Comparison of ENCODE assay signal across 12 cellular contexts in the genomic region with DNA sequence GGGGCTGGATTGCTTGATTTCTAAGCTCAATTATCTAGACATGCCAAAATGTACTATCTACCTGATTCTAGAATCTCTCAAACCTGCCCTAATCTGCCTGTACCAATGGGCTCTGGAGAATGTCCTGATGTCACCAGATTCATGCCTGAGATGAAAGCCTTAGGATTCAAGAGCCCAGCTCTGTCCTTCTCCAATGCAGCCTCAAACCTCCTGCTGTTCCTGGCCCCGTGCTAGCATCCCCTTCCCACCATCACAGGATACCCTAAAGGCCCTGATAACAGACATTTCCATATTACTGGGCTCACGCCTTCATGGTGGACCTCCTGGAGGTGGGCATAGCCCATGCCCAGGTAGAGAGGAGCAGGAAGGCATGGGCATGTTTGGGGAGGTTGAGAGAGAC.
DNase-seq lines count a peak whose midpoint lies in the region; ATAC-seq and TF ChIP-seq lines count a peak whose summit lies in the region.
"Had no signal": no experiment of that assay in that cellular context is flagged by ENCODE, and none has a peak within 500 bp of the region (broad histone marks: within the 10 kb centered on the region; RNA-seq: fewer than 3 reads in every experiment).

No MANE protein-coding gene starts in this region.

- H3K23ac ChIP-seq in IMR-90 (ENCODE audit: low read depth, low read length), result no peak overlapping the region

- H2AK9ac ChIP-seq in IMR-90 (replicated peaks; ENCODE audit: low read depth, low read length, poor library complexity), result peak overlapping the region; percentile 1

- WGBS in IMR-90 (ENCODE audit: extremely low coverage in 2 of 2, insufficient read length in 1 of 2), 2 experiments, result no CpG with 5 or more reads among the region's 2 CpGs

- H2AFZ ChIP-seq in IMR-90 (replicated peaks; ENCODE audit: low read length, poor library complexity), result no peak overlapping the region

- H3K4me1 Mint-ChIP-seq in activated naive CD8-positive, alpha-beta T cell (ENCODE audit: low read depth), result peaks cover 74% of the 10 kb centered on the region
- peaks cover 53 to 86% (median 80%) of the 10 kb centered on the region in 7 donors for H3K4me1 Mint-ChIP-seq in naive thymus-derived CD4-positive, alpha-beta T cell

- in situ Hi-C loops in IMR-90 (cut with MboI; ENCODE audit: low sequenced_read_pairs), result no loop called here

- H2AK5ac ChIP-seq in IMR-90 (ENCODE audit: low read depth, low read length), result peak overlapping the region; percentile 11; the same call in 1 of the 2 replicates

- H2BK20ac ChIP-seq in IMR-90 (ENCODE audit: low read depth, low read length), result peak overlapping the region; percentile 62; the same call in 1 of the 2 replicates

- CTCF ChIA-PET in IMR-90 (lab: Yijun Ruan, JAX), result no interaction called here
- CTCF ChIA-PET in naive thymus-derived CD4-positive, alpha-beta T cell (lab: Charles Lee), result interaction anchor here (0.9 to 3.6 kb wide), 21 partner anchors 10 to 314 kb away, joined by 3 to 32 read pairs (median 8); a partner anchor contains a TSS

- dilution Hi-C loops in IMR-90 (cut with HindIII; ENCODE audit: low sequenced_read_pairs, unreplicated experiment), result no loop called here

- no peak overlapping the region; the same call in 1 of the 2 replicates for H3K14ac ChIP-seq in IMR-90 (replicated peaks; ENCODE audit: low read depth, low read length)

- TF ChIP-seq RAD21 in IMR-90 (IDR thresholded peaks at IDR 0.05; ENCODE audit: low read length), result no peak

- H3K36me3 Mint-ChIP-seq in activated naive CD8-positive, alpha-beta T cell, result no peaks in the 10 kb centered on the region
- H3K36me3 Mint-ChIP-seq in naive thymus-derived CD4-positive, alpha-beta T cell, result peaks cover 0 to 15% (median 0%) of the 10 kb centered on the region in 5 donors

- peak overlapping the region; percentile 80 to 98 (median 86) for H3K27ac ChIP-seq in BLaER1 treated with 17β-estradiol and CSF1 and Interleukin-3, amounts not matched to agents 10 nM and 100 nM
- H3K27ac ChIP-seq in IMR-90 (ENCODE audit: insufficient read depth, low read length), result no peak overlapping the region
- peak overlapping the region; percentile 94 for H3K27ac ChIP-seq in naive thymus-derived CD4-positive, alpha-beta T cell (ENCODE audit: low read depth, low read length)

- H3K9me3 ChIP-seq in BLaER1 treated with 17β-estradiol and CSF1 and Interleukin-3, amounts not matched to agents 10 nM and 100 nM (replicated peaks in 1 of 11), result peaks cover 0 to 14% (median 0%) of the 10 kb centered on the region in 11 experiments; a peak in 5 of 22 replicates
- H3K9me3 ChIP-seq in IMR-90 (ENCODE audit: control insufficient read depth, insufficient read depth, low read length), result no peaks in the 10 kb centered on the region
- no peaks in the 10 kb centered on the region for H3K9me3 ChIP-seq in naive thymus-derived CD4-positive, alpha-beta T cell (ENCODE audit: control insufficient read depth in 2 of 3, low read length in 3 of 3)
- H3K9me3 ChIP-seq: SJSA1 had no signal

- ATAC-seq in IMR-90 (ENCODE audit: low read depth) (no peak), HG03460 (IDR thresholded peaks at IDR 0.05; ENCODE audit: unreplicated experiment) (no peak)
- ATAC-seq in naive thymus-derived CD4-positive, alpha-beta T cell, result no peak

- no peak for TF ChIP-seq POLR2A in IMR-90 (IDR thresholded peaks at IDR 0.05; ENCODE audit: low read depth, low read length)

- no peak overlapping the region for H2BK5ac ChIP-seq in IMR-90 (ENCODE audit: low read depth, low read length, poor library complexity, severe bottlenecking)

- no peaks in the 10 kb centered on the region for H3K79me1 ChIP-seq in IMR-90 (ENCODE audit: low read depth in 1 of 2, low read length in 2 of 2)

- peak overlapping the region; percentile 87 to 97 (median 91) for H3K4me2 ChIP-seq in BLaER1 treated with 17β-estradiol and CSF1 and Interleukin-3, amounts not matched to agents 10 nM and 100 nM
- H3K4me2 ChIP-seq in IMR-90 (ENCODE audit: low read depth, low read length), result no peak overlapping the region

- POLR2A ChIA-PET in IMR-90 (lab: Charles Lee; ENCODE audit: unreplicated experiment), result interaction anchor here (1.3 kb wide), 1 partner anchor 206 kb away, joined by 3 read pairs; no protein-coding TSS in a partner anchor
- POLR2A ChIA-PET in naive thymus-derived CD4-positive, alpha-beta T cell (lab: Charles Lee), result interaction anchor here (0.7 to 12.4 kb wide), 15 partner anchors 10 to 300 kb away, joined by 3 to 270 read pairs (median 5); a partner anchor contains a TSS

- peaks cover 63 to 71% (median 68%) of the 10 kb centered on the region in 10 experiments for H3K4me1 ChIP-seq in BLaER1 treated with 17β-estradiol and CSF1 and Interleukin-3, amounts not matched to agents 10 nM and 100 nM
- peaks cover 18% of the 10 kb centered on the region for H3K4me1 ChIP-seq in IMR-90 (ENCODE audit: control insufficient read depth, insufficient read depth, low read length)
- peaks cover 68 to 75% of the 10 kb centered on the region in 2 donors for H3K4me1 ChIP-seq in naive thymus-derived CD4-positive, alpha-beta T cell (ENCODE audit: control insufficient read depth in 2 of 2, insufficient read depth in 2 of 2, low read length in 2 of 2)

- H4K91ac ChIP-seq in IMR-90 (ENCODE audit: insufficient read depth, low read depth, low read length), result no peak overlapping the region

- no peak overlapping the region for H4K5ac ChIP-seq in IMR-90 (ENCODE audit: low read depth, low read length)

- no TSS peak for BruUV-seq in IMR-90 (replicated peaks; lab: Mats Ljungman, UMichigan)

- H3K27me3 ChIP-seq in BLaER1 treated with 17β-estradiol and CSF1 and Interleukin-3, amounts not matched to agents 10 nM and 100 nM, result no peaks in the 10 kb centered on the region
- no peaks in the 10 kb centered on the region for H3K27me3 ChIP-seq in IMR-90 (ENCODE audit: control insufficient read depth, insufficient read depth, low read length)
- no peaks in the 10 kb centered on the region for H3K27me3 ChIP-seq in naive thymus-derived CD4-positive, alpha-beta T cell (ENCODE audit: control insufficient read depth in 2 of 2, insufficient read depth in 2 of 2, low read length in 2 of 2)
- H3K27me3 ChIP-seq: SJSA1 had no signal

- intact Hi-C loops in IMR-90 (cut with micrococcal nuclease), result no loop called here
- intact Hi-C loops in naive thymus-derived CD4-positive, alpha-beta T cell (cut with micrococcal nuclease), result loop anchor here (1.0 to 10.0 kb wide), 7 partner anchors 73 to 435 kb away; a partner anchor contains a TSS

- H3K9me1 ChIP-seq in IMR-90 (ENCODE audit: insufficient read depth, low read length), result peaks cover 15% of the 10 kb centered on the region

- peak overlapping the region in 3 of 10 experiments; percentile 7 to 28 (median 15); a peak in 2 of 20 replicates for H3K4me3 ChIP-seq in BLaER1 treated with 17β-estradiol and CSF1 and Interleukin-3, amounts not matched to agents 10 nM and 100 nM
- no peak overlapping the region for H3K4me3 ChIP-seq in IMR-90 (ENCODE audit: insufficient read depth, low read depth, low read length)
- peak overlapping the region; percentile 23 for H3K4me3 ChIP-seq in naive thymus-derived CD4-positive, alpha-beta T cell (ENCODE audit: low read length)
- H3K4me3 ChIP-seq: SJSA1 had no signal

- no peak overlapping the region for H3K18ac ChIP-seq in IMR-90 (ENCODE audit: low read depth, low read length)

- H2BK15ac ChIP-seq in IMR-90 (ENCODE audit: low read depth, low read length), result no peak overlapping the region

- H3K4ac ChIP-seq in IMR-90 (ENCODE audit: low read depth, low read length), result peak overlapping the region; percentile 52; the same call in 1 of the 2 replicates

- DNase-seq in IMR-90 (no peak), COR-L47 (lab: John Stamatoyannopoulos, UW) (no peak), KG1 (lab: John Stamatoyannopoulos, UW) (no peak), AG08395 (ENCODE audit: low spot score) (no peak)
- peak in 2 of 9 donors; percentile 18 to 36 for DNase-seq in naive thymus-derived CD4-positive, alpha-beta T cell
- DNase-seq: H9, NCI-H446 had no signal

- peak overlapping the region in 10 of 11 experiments; percentile 57 to 84 (median 75); a peak in 17 of 22 replicates for H3K9ac ChIP-seq in BLaER1 treated with 17β-estradiol and CSF1 and Interleukin-3, amounts not matched to agents 10 nM and 100 nM
- no peak overlapping the region for H3K9ac ChIP-seq in IMR-90 (ENCODE audit: low read depth, low read length)

- peak overlapping the region; percentile 96 for H3K27ac Mint-ChIP-seq in activated naive CD8-positive, alpha-beta T cell
- H3K27ac Mint-ChIP-seq in naive thymus-derived CD4-positive, alpha-beta T cell, result peak overlapping the region; percentile 92 to 100 (median 99)
- H3K27ac Mint-ChIP-seq: H9 had no signal

- H3K9me3 Mint-ChIP-seq in activated naive CD8-positive, alpha-beta T cell (ENCODE audit: low read depth), result no peaks in the 10 kb centered on the region
- H3K9me3 Mint-ChIP-seq in naive thymus-derived CD4-positive, alpha-beta T cell, result peaks cover 0 to 13% (median 0%) of the 10 kb centered on the region in 11 donors
- H3K9me3 Mint-ChIP-seq: H9, neural crest cell had no signal

- H3K27me3 Mint-ChIP-seq in activated naive CD8-positive, alpha-beta T cell, result no peaks in the 10 kb centered on the region
- no peaks in the 10 kb centered on the region for H3K27me3 Mint-ChIP-seq in naive thymus-derived CD4-positive, alpha-beta T cell

- peak overlapping the region; percentile 59 for H3K4me3 Mint-ChIP-seq in activated naive CD8-positive, alpha-beta T cell
- peak overlapping the region; percentile 60 to 87 (median 74) for H3K4me3 Mint-ChIP-seq in naive thymus-derived CD4-positive, alpha-beta T cell
- H3K4me3 Mint-ChIP-seq: H9, neural crest cell had no signal

- no peak overlapping the region for H3K56ac ChIP-seq in IMR-90 (ENCODE audit: extremely low read depth, insufficient read depth, low read length)

- H4K20me1 ChIP-seq in BLaER1 treated with 17β-estradiol and CSF1 and Interleukin-3, amounts not matched to agents 10 nM and 100 nM, result peaks cover 0 to 7% (median 0%) of the 10 kb centered on the region in 11 experiments; a peak in 2 of 22 replicates
- H4K20me1 ChIP-seq in IMR-90 (ENCODE audit: insufficient read depth, low read length), result no peaks in the 10 kb centered on the region

- no peaks in the 10 kb centered on the region for H3K36me3 ChIP-seq in BLaER1 treated with 17β-estradiol and CSF1 and Interleukin-3, amounts not matched to agents 10 nM and 100 nM
- H3K36me3 ChIP-seq in IMR-90 (ENCODE audit: control insufficient read depth, insufficient read depth, low read length), result no peaks in the 10 kb centered on the region
- H3K36me3 ChIP-seq in naive thymus-derived CD4-positive, alpha-beta T cell (ENCODE audit: control insufficient read depth in 2 of 3, insufficient read depth in 3 of 3, low read length in 3 of 3), result no peaks in the 10 kb centered on the region
- H3K36me3 ChIP-seq: SJSA1 had no signal

- H2BK120ac ChIP-seq in IMR-90 (ENCODE audit: low read depth, low read length), result peak overlapping the region; percentile 39

- TF ChIP-seq CTCF in IMR-90 (conservative IDR thresholded peaks at IDR 0.05; ENCODE audit: low read depth, low read length), result no peak

- H4K8ac ChIP-seq in IMR-90 (ENCODE audit: low read depth in 2 of 2, low read length in 2 of 2), result no peak overlapping the region

TF ChIP-seq in IMR-90, 13 proteins besides CTCF, POLR2A, EP300 and RAD21 (continues in another document):
- TF ChIP-seq BHLHE40 (IDR thresholded peaks at IDR 0.05; ENCODE audit: low read depth, low read length), result no peak
